In genomic region chr5:175796536-175797499, GRCh38 we compare ENCODE assay signal across 8 cellular contexts.
DNase-seq lines count a peak whose midpoint lies in the region; ATAC-seq and TF ChIP-seq lines count a peak whose summit lies in the region.

No MANE protein-coding gene starts in this region.

- H3K27me3 Mint-ChIP-seq in endothelial cell (ENCODE audit: unreplicated experiment): peaks cover 8% of the 10 kb centered on the region

- H3K27ac ChIP-seq in vagina: no peak overlapping the region

- POLR2A ChIA-PET in GM10248 (lab: Yijun Ruan, JAX): no interaction called here

- peak overlapping the region; percentile 81 for H3K4me3 Mint-ChIP-seq in endothelial cell (ENCODE audit: unreplicated experiment)

- no peaks in the 10 kb centered on the region for H3K36me3 Mint-ChIP-seq in endothelial cell (ENCODE audit: low read depth, unreplicated experiment)

- H3K4me1 Mint-ChIP-seq in endothelial cell (ENCODE audit: unreplicated experiment): peaks cover 8% of the 10 kb centered on the region

- H3K4me3 ChIP-seq in mucosa of descending colon: no peak overlapping the region
- H3K4me3 ChIP-seq in vagina: no peak overlapping the region

- peaks cover 5% of the 10 kb centered on the region for H3K4me1 ChIP-seq in mucosa of descending colon (ENCODE audit: low read depth)
- H3K4me1 ChIP-seq in vagina: peaks cover 8% of the 10 kb centered on the region

- H3K36me3 ChIP-seq in mucosa of descending colon (ENCODE audit: low read depth) (no peaks in the 10 kb centered on the region), vagina (no peaks in the 10 kb centered on the region)

- no peaks in the 10 kb centered on the region for H3K9me3 ChIP-seq in mucosa of descending colon
- H3K9me3 ChIP-seq in vagina: no peaks in the 10 kb centered on the region

- CTCF ChIA-PET in GM10248 (lab: Yijun Ruan, JAX): interaction anchor here (1.0 kb wide), 1 partner anchor 263 kb away, joined by 3 read pairs; no protein-coding TSS in a partner anchor

- ATAC-seq in HG03045 (IDR thresholded peaks at IDR 0.05; ENCODE audit: unreplicated experiment) (peak; percentile 67), mucosa of descending colon (peak; percentile 99)

- no peak overlapping the region for H3K27ac Mint-ChIP-seq in endothelial cell (ENCODE audit: unreplicated experiment)

- DNase-seq in GM10248 (ENCODE audit: extremely low spot score): peak; percentile 83
- peak; percentile 81 for DNase-seq in NCI-H460 (ENCODE audit: extremely low read depth, low read depth)
- peak; percentile 66 for DNase-seq in activated T-cell treated with anti-CD3 and anti-CD28 coated beads for 1 hour (ENCODE audit: low read depth)
- peak; percentile 92 for DNase-seq in endothelial cell (ENCODE audit: low spot score)
- DNase-seq in mucosa of descending colon: peak; percentile 67 to 86 (median 83)
- DNase-seq in stimulated activated CD8-positive, alpha-beta memory T cell treated with anti-CD3 and anti-CD28 coated beads, Interleukin-4, amount 100 ng/mL, for 4 hours (ENCODE audit: low read depth in 2 of 2, low spot score in 1 of 2): peak; percentile 24 to 35
- no peak for DNase-seq in vagina (ENCODE audit: extremely low spot score in 2 of 2)

- no peak for TF ChIP-seq POLR2A in vagina (IDR thresholded peaks at IDR 0.05)

- no peaks in the 10 kb centered on the region for H3K27me3 ChIP-seq in vagina

- TF ChIP-seq CTCF in GM10248 (IDR thresholded peaks at IDR 0.05; ENCODE audit: control extremely low read depth, extremely low read depth, low read depth, missing control alignments): no peak
- no peak for TF ChIP-seq CTCF in endothelial cell (IDR thresholded peaks at IDR 0.05; ENCODE audit: unreplicated experiment)
- no peak for TF ChIP-seq CTCF in mucosa of descending colon (IDR thresholded peaks at IDR 0.05)
- TF ChIP-seq CTCF in vagina (IDR thresholded peaks at IDR 0.05): no peak

- H3K9me3 Mint-ChIP-seq in endothelial cell (ENCODE audit: unreplicated experiment): no peaks in the 10 kb centered on the region

- intact Hi-C loops in mucosa of descending colon (cut with DNase I, micrococcal nuclease): no loop called here
- intact Hi-C loops in vagina (cut with DNase I): no loop called here

Comparison
In these comparisons a context has a peak if more than half of its experiments do, and no peak if none do; other contexts are left out.
1. DNase-seq: peak in GM10248 (single experiment), NCI-H460 (single experiment), activated T-cell treated with anti-CD3 and anti-CD28 coated beads for 1 hour (single experiment), endothelial cell (single experiment), mucosa of descending colon (3 of 3) and stimulated activated CD8-positive, alpha-beta memory T cell treated with anti-CD3 and anti-CD28 coated beads, Interleukin-4, amount 100 ng/mL, for 4 hours (2 of 2); none in vagina (0 of 2).